In genomic region chr4:42152507-42153504, GRCh38 we compare ENCODE assay signal across 1 cellular context.
TF ChIP-seq lines count a peak whose summit lies in the region.

Gene BEND4 (minus strand): TSS chr4:42152655. CDS start chr4:42152143, 512 bp downstream.

TF ChIP-seq in liver, 16 proteins besides CTCF, POLR2A, EP300 and RAD21 (continued from another document):
- TF ChIP-seq, protein P1, sequence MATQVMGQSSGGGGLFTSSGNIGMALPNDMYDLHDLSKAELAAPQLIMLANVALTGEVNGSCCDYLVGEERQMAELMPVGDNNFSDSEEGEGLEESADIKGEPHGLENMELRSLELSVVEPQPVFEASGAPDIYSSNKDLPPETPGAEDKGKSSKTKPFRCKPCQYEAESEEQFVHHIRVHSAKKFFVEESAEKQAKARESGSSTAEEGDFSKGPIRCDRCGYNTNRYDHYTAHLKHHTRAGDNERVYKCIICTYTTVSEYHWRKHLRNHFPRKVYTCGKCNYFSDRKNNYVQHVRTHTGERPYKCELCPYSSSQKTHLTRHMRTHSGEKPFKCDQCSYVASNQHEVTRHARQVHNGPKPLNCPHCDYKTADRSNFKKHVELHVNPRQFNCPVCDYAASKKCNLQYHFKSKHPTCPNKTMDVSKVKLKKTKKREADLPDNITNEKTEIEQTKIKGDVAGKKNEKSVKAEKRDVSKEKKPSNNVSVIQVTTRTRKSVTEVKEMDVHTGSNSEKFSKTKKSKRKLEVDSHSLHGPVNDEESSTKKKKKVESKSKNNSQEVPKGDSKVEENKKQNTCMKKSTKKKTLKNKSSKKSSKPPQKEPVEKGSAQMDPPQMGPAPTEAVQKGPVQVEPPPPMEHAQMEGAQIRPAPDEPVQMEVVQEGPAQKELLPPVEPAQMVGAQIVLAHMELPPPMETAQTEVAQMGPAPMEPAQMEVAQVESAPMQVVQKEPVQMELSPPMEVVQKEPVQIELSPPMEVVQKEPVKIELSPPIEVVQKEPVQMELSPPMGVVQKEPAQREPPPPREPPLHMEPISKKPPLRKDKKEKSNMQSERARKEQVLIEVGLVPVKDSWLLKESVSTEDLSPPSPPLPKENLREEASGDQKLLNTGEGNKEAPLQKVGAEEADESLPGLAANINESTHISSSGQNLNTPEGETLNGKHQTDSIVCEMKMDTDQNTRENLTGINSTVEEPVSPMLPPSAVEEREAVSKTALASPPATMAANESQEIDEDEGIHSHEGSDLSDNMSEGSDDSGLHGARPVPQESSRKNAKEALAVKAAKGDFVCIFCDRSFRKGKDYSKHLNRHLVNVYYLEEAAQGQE (IDR thresholded peaks at IDR 0.05): no peak
- no peak for TF ChIP-seq YY1 (IDR thresholded peaks at IDR 0.05)
- TF ChIP-seq EGR1 (IDR thresholded peaks at IDR 0.05; ENCODE audit: low read depth in 2 of 2): no peak
